In the genomic region with DNA sequence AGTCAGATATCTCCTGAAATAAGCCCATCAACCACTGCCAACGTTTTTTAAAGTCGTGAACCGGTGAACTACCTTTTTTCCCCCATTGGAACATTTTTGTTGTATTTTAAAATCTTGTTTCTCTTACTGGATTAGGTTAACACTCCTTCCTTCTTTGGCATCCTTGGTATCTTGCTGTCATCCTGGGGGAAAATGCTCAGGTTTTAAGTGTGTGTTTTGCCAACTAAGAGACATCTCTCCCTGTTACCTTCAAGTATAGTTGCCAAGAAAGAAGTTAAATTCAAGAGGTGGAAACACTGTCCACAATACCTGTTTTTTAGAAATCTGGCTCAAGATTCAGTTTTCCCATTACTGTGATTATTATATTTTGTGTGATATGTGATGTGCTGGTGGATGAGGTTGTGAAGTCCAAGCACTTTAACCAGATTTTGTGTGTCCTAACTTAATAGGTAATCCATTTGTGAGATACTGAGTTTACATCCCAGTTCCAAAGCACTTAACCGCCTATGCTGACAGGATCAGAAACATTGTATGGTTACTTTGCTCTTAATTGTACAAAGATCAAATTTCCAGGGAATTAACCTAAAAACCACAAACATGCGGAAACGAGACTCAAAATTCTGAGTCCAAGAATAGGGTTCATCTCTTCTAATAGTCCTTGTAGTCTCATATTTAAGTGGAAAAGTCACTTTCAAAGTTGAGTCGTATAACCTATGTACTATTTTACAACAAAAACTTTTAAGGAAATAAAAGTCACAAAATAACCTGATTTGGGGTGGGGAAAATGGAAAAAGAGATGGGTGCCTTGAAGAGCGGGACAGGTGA, we compare ENCODE assay signal across 8 cellular contexts. TPM values are rescaled to one million over a fixed set of nuclear protein-coding genes. Genes with fewer than 3 reads are reported as not detected.
A peak's percentile ranks its signal among the peaks of the same experiment; 100 is the strongest.
DNase-seq lines count a peak whose midpoint lies in the region; ATAC-seq and TF ChIP-seq lines count a peak whose summit lies in the region.

No MANE protein-coding gene starts in this region.

- POLR2A ChIA-PET in PC-3 (lab: Charles Lee; ENCODE audit: unreplicated experiment), result interaction anchor here (0.6 kb wide), 1 partner anchor 152 kb away, joined by 3 read pairs; no protein-coding TSS in a partner anchor

- no peaks in the 10 kb centered on the region for H3K9me2 ChIP-seq in DOHH2 (replicated peaks; ENCODE audit: control insufficient read depth, low read length)
- H3K9me2 ChIP-seq in PC-3 (replicated peaks; ENCODE audit: low read length), result no peaks in the 10 kb centered on the region

- H3K27me3 ChIP-seq in DOHH2 (ENCODE audit: control insufficient read depth, low read length) (no peaks in the 10 kb centered on the region), PC-3 (ENCODE audit: low read length) (no peaks in the 10 kb centered on the region)

- 0 out of 2 replicates have a peak overlapping the region, but pooled peaks have one; percentile 66 for H2AFZ ChIP-seq in PC-3 (ENCODE audit: low read length)

- BruUV-seq in PC-3 (replicated peaks; lab: Mats Ljungman, UMichigan), result TSS peak; percentile 69

- DNase-seq in PC-3 (no peak), epithelial cell of prostate (ENCODE audit: low read depth, low spot score) (no peak), pons (ENCODE audit: low spot score) (peak; percentile 45), nucleus accumbens (lab: John Stamatoyannopoulos, UW) (no peak), NCI-H2227 (lab: John Stamatoyannopoulos, UW; ENCODE audit: unreplicated experiment) (no peak), KBM-7 (no peak)

- H3K27ac ChIP-seq in DOHH2 (ENCODE audit: low read depth, low read length), result peak overlapping the region; percentile 97
- H3K27ac ChIP-seq in PC-3 (ENCODE audit: low read length), result peak overlapping the region; percentile 95
- H3K27ac ChIP-seq in epithelial cell of prostate, result peak overlapping the region; percentile 99

- H3K9ac ChIP-seq in PC-3 (ENCODE audit: low read length), result peak overlapping the region; percentile 99

- peaks cover 10% of the 10 kb centered on the region for H4K20me1 ChIP-seq in DOHH2 (ENCODE audit: control insufficient read depth, insufficient read depth, low read depth, low read length)
- peaks cover 12% of the 10 kb centered on the region; the same call in 1 of the 2 replicates for H4K20me1 ChIP-seq in PC-3 (ENCODE audit: low read length)

- no peak for TF ChIP-seq CTCF in DOHH2 (IDR thresholded peaks at IDR 0.05; ENCODE audit: low read depth, low read length, poor library complexity, severe bottlenecking)
- no peak for TF ChIP-seq CTCF in PC-3 (conservative IDR thresholded peaks at IDR 0.05; ENCODE audit: low read depth, low read length)

- H3F3A ChIP-seq in DOHH2 (ENCODE audit: control insufficient read depth, insufficient read depth) (peaks cover 19% of the 10 kb centered on the region), PC-3 (ENCODE audit: low read length, unreplicated experiment) (no peaks in the 10 kb centered on the region)

- H3K4me3 ChIP-seq in DOHH2 (ENCODE audit: low read length), result peak overlapping the region; percentile 91
- peak overlapping the region; percentile 82 for H3K4me3 ChIP-seq in PC-3 (ENCODE audit: low read length)

- H3K36me3 ChIP-seq in DOHH2 (ENCODE audit: control insufficient read depth, low read length), result peaks cover 27% of the 10 kb centered on the region
- 0 out of 2 replicates have a peak, but pooled peaks cover 5% of the 10 kb centered on the region for H3K36me3 ChIP-seq in PC-3 (ENCODE audit: low read depth, low read length)

- ATAC-seq in PC-3 (no peak), HG03457 (IDR thresholded peaks at IDR 0.05; ENCODE audit: unreplicated experiment) (no peak)

- CTCF ChIA-PET in PC-3 (lab: Charles Lee), result no interaction called here

- peaks cover 18% of the 10 kb centered on the region for H3K4me1 ChIP-seq in DOHH2 (ENCODE audit: control insufficient read depth, low read length)
- H3K4me1 ChIP-seq in PC-3 (ENCODE audit: insufficient read depth, low read length), result peaks cover 21% of the 10 kb centered on the region

- H3K79me2 ChIP-seq in DOHH2 (ENCODE audit: control insufficient read depth, low read length), result peaks cover 36% of the 10 kb centered on the region
- peaks cover 29% of the 10 kb centered on the region for H3K79me2 ChIP-seq in PC-3 (ENCODE audit: low read length)

- peak overlapping the region; percentile 72 for H3K4me2 ChIP-seq in DOHH2 (ENCODE audit: low read length)
- H3K4me2 ChIP-seq in PC-3 (ENCODE audit: low read length), result peak overlapping the region; percentile 95

- in situ Hi-C loops in KBM-7 (cut with MboI; ENCODE audit: low pct_unique_long_range_greater_than_20kb, low sequenced_read_pairs), result no loop called here

- intact Hi-C loops in PC-3 (cut with micrococcal nuclease), result loop anchor here (10.0 kb wide), 1 partner anchor 1198 kb away; a partner anchor contains a TSS

- H3K9me3 ChIP-seq in DOHH2 (ENCODE audit: control insufficient read depth, insufficient read depth, low read length), result no peaks in the 10 kb centered on the region
- no peaks in the 10 kb centered on the region for H3K9me3 ChIP-seq in PC-3 (ENCODE audit: low read length)

RNA-seq across cellular contexts. Expression of a gene that starts 1.3 kb away (rescaled TPM):
- total RNA-seq in PC-3 (2014; rRNA removed), result 82.2 and 117 TPM in 2 replicates
